16 cellular contexts compared by ENCODE assay signal in the genomic region with DNA sequence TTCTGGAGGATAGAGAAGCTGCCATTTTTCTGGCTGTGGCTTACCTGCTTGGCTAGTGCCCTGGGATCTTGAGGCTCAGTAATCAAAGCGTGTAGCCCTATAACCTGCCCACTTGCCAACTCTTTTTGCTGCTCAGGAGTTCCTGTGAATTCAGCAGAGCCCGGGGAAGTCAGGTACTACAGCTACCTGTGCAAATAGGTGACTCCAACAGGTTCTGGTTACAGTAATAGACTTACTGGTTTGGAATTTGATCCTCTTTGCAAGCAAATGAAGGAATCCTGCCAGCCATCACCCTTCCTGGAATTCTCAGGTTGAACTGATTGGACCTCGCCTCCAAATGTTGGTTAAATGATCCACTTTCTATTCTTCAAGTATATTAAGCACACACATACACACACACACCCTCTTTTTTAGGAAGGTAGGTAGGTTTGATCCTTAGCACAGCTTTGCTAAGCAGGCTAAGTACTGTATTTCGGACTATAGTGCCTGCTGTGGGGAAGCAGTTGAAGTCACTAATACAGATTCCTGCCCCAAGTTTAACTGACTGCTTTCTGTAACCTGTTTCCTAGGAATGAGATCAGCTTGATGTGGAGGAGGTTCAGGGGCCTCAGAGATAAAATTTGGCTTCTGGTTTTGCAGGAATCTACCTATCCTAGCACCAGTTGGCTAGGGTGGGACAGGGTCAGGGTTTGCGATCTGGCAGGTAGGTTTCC. TPM values are rescaled to one million over a fixed set of nuclear protein-coding genes. Genes with fewer than 3 reads are reported as not detected.
DNase-seq lines count a peak whose midpoint lies in the region; ATAC-seq and TF ChIP-seq lines count a peak whose summit lies in the region.
"Had no signal": no experiment of that assay in that cellular context is flagged by ENCODE, and none has a peak within 500 bp of the region (broad histone marks: within the 10 kb centered on the region; RNA-seq: fewer than 3 reads in every experiment).

No MANE protein-coding gene starts in this region.

- peaks cover 28% of the 10 kb centered on the region for H3K4me1 Mint-ChIP-seq in T-helper 1 cell treated with Interleukin-12 subunit alpha and Interleukin-12 subunit beta and Interleukin-4 antibody, amounts not matched to agents 30 μg/mL and 1 μg/mL, for 36 hours (ENCODE audit: low read depth)
- peaks cover 22% of the 10 kb centered on the region for H3K4me1 Mint-ChIP-seq in activated T-helper 2 cell treated with anti-CD3 and anti-CD28 coated beads, Interferon-gamma antibody, Interleukin-2, Interleukin-4, amounts not matched to agents 10 μg/mL and 5 μg/mL and 100 μg/mL, durations not matched to agents 14 hours and 24 hours and 36 hours (ENCODE audit: low read depth)
- peaks cover 29% of the 10 kb centered on the region for H3K4me1 Mint-ChIP-seq in nephron progenitor cell

- H3K9me2 ChIP-seq in MM.1S (replicated peaks; ENCODE audit: insufficient read depth, low read length) = no peaks in the 10 kb centered on the region

- 72% methylated on average over 5 of the region's 5 CpGs for WGBS in prostate gland

- H3K9me3 Mint-ChIP-seq in T-helper 1 cell treated with Interleukin-12 subunit alpha and Interleukin-12 subunit beta and Interleukin-4 antibody, amounts not matched to agents 30 μg/mL and 1 μg/mL, for 36 hours = no peaks in the 10 kb centered on the region
- no peaks in the 10 kb centered on the region for H3K9me3 Mint-ChIP-seq in activated T-helper 2 cell treated with anti-CD3 and anti-CD28 coated beads, Interferon-gamma antibody, Interleukin-2, Interleukin-4, amounts not matched to agents 10 μg/mL and 5 μg/mL and 100 μg/mL, durations not matched to agents 14 hours and 24 hours and 36 hours
- H3K9me3 Mint-ChIP-seq in nephron progenitor cell = no peaks in the 10 kb centered on the region
- H3K9me3 Mint-ChIP-seq: activated naive CD4-positive, alpha-beta T cell treated with anti-CD3 and anti-CD28 coated beads, Interleukin-2, amount 10 ng/mL, durations not matched to agents 7 days and 5 days had no signal

- peaks cover 64% of the 10 kb centered on the region for H3K79me2 ChIP-seq in MM.1S (ENCODE audit: low read length)

- H3K9ac ChIP-seq in MM.1S (ENCODE audit: low read length) = no peak overlapping the region; the same call in 1 of the 2 replicates

- no peak for TF ChIP-seq POLR2A in prostate gland (IDR thresholded peaks at IDR 0.05)

- no peaks in the 10 kb centered on the region for H3K9me3 ChIP-seq in MM.1S (replicated peaks; ENCODE audit: insufficient read depth, low read length)
- H3K9me3 ChIP-seq in prostate gland = no peaks in the 10 kb centered on the region
- H3K9me3 ChIP-seq: A549, spleen, thyroid gland had no signal

- 0 out of 2 replicates have a peak overlapping the region, but pooled peaks have one; percentile 4 for H3K4me2 ChIP-seq in MM.1S (ENCODE audit: low read depth, low read length)

- H3K27me3 ChIP-seq in MM.1S (replicated peaks; ENCODE audit: insufficient read depth, low read length) = no peaks in the 10 kb centered on the region
- H3K27me3 ChIP-seq in prostate gland (replicated peaks; ENCODE audit: insufficient read depth) = no peaks in the 10 kb centered on the region
- H3K27me3 ChIP-seq: thyroid gland had no signal

- peaks cover 64% of the 10 kb centered on the region for H3K4me1 ChIP-seq in MM.1S (ENCODE audit: low read length)
- H3K4me1 ChIP-seq in prostate gland (replicated peaks) = no peaks in the 10 kb centered on the region

- H3K36me3 Mint-ChIP-seq in T-helper 1 cell treated with Interleukin-12 subunit alpha and Interleukin-12 subunit beta and Interleukin-4 antibody, amounts not matched to agents 30 μg/mL and 1 μg/mL, for 36 hours (ENCODE audit: low read depth) = peaks cover 4% of the 10 kb centered on the region
- H3K36me3 Mint-ChIP-seq in activated T-helper 2 cell treated with anti-CD3 and anti-CD28 coated beads, Interferon-gamma antibody, Interleukin-2, Interleukin-4, amounts not matched to agents 10 μg/mL and 5 μg/mL and 100 μg/mL, durations not matched to agents 14 hours and 24 hours and 36 hours (ENCODE audit: low read depth) = peaks cover 7% of the 10 kb centered on the region
- H3K36me3 Mint-ChIP-seq in nephron progenitor cell (ENCODE audit: low read depth) = no peaks in the 10 kb centered on the region

- DNase-seq in T-helper 1 cell (no peak), MM.1S (no peak), nephron progenitor cell (no peak), GM10248 (ENCODE audit: extremely low spot score) (no peak), prostate gland (ENCODE audit: low spot score) (no peak)
- DNase-seq in activated T-helper 2 cell treated with anti-CD3 and anti-CD28 coated beads, Interferon-gamma antibody, Interleukin-2, Interleukin-4, amounts not matched to agents 10 μg/mL and 5 μg/mL and 100 μg/mL, durations not matched to agents 14 hours and 24 hours and 36 hours (ENCODE audit: low spot score) = no peak
- DNase-seq: activated naive CD4-positive, alpha-beta T cell treated with anti-CD3 and anti-CD28 coated beads, Interleukin-2, amount 10 ng/mL, durations not matched to agents 7 days and 5 days; DMS 273 treated with DMSO at 0.1 percent for 48 hours; erythroblast; hippocampal formation; NCI-H1436 treated with DMSO at 0.1 percent for 48 hours; spleen; thyroid gland had no signal

- POLR2A ChIA-PET in GM10248 (lab: Yijun Ruan, JAX) = interaction anchor here (0.6 to 1.0 kb wide), 2 partner anchors 97 to 183 kb away, joined by 3 to 5 read pairs; no protein-coding TSS in a partner anchor

- H3K27ac ChIP-seq in MM.1S (ENCODE audit: low read length) (peak overlapping the region; percentile 73; the same call in 1 of the 2 replicates), prostate gland (no peak overlapping the region)
- H3K27ac ChIP-seq: thyroid gland had no signal

- H3K4me3 ChIP-seq in MM.1S (ENCODE audit: low read length) (no peak overlapping the region), prostate gland (no peak overlapping the region)
- H3K4me3 ChIP-seq: A549, spleen, thyroid gland had no signal

- ATAC-seq in GM21576 (IDR thresholded peaks at IDR 0.05; ENCODE audit: unreplicated experiment) = no peak
- ATAC-seq: A549 had no signal

- H3K4me3 Mint-ChIP-seq in T-helper 1 cell treated with Interleukin-12 subunit alpha and Interleukin-12 subunit beta and Interleukin-4 antibody, amounts not matched to agents 30 μg/mL and 1 μg/mL, for 36 hours = peak overlapping the region; percentile 99
- H3K4me3 Mint-ChIP-seq in activated T-helper 2 cell treated with anti-CD3 and anti-CD28 coated beads, Interferon-gamma antibody, Interleukin-2, Interleukin-4, amounts not matched to agents 10 μg/mL and 5 μg/mL and 100 μg/mL, durations not matched to agents 14 hours and 24 hours and 36 hours (ENCODE audit: low read depth) = peak overlapping the region; percentile 96
- H3K4me3 Mint-ChIP-seq in nephron progenitor cell = peak overlapping the region; percentile 97

- H3K36me3 ChIP-seq in MM.1S (replicated peaks; ENCODE audit: insufficient read depth, low read length) (no peaks in the 10 kb centered on the region), prostate gland (no peaks in the 10 kb centered on the region)
- H3K36me3 ChIP-seq: thyroid gland had no signal

- intact Hi-C loops in activated T-helper 2 cell treated with anti-CD3 and anti-CD28 coated beads, Interferon-gamma antibody, Interleukin-2, Interleukin-4, amounts not matched to agents 10 μg/mL and 5 μg/mL and 100 μg/mL, durations not matched to agents 14 hours and 24 hours and 36 hours (cut with micrococcal nuclease) = loop anchor here (10.0 kb wide), 1 partner anchor 429 kb away; the partner anchor contains the start of gene SIN3A
- intact Hi-C loops in prostate gland (cut with DNase I) = no loop called here

- H2AFZ ChIP-seq in MM.1S (ENCODE audit: low read length) = no peak overlapping the region

- H3F3A ChIP-seq in MM.1S (ENCODE audit: insufficient read depth, low read length) = peaks cover 38% of the 10 kb centered on the region

- no peak for TF ChIP-seq CTCF in MM.1S (IDR thresholded peaks at IDR 0.05; ENCODE audit: low read length)
- no peak for TF ChIP-seq CTCF in nephron progenitor cell (IDR thresholded peaks at IDR 0.05)
- TF ChIP-seq CTCF in GM10248 (IDR thresholded peaks at IDR 0.05; ENCODE audit: control extremely low read depth, extremely low read depth, low read depth, missing control alignments) = no peak
- TF ChIP-seq CTCF in prostate gland (IDR thresholded peaks at IDR 0.05) = no peak

- H4K20me1 ChIP-seq in MM.1S (ENCODE audit: insufficient read depth, low read length) = no peaks in the 10 kb centered on the region

- CTCF ChIA-PET in GM10248 (lab: Yijun Ruan, JAX) = interaction anchor here (0.7 to 10.7 kb wide), 7 partner anchors 12 to 274 kb away, joined by 3 to 167 read pairs (median 5); partner anchors contain the start of genes C15orf39 and SCAMP5

- H3K27ac Mint-ChIP-seq in T-helper 1 cell treated with Interleukin-12 subunit alpha and Interleukin-12 subunit beta and Interleukin-4 antibody, amounts not matched to agents 30 μg/mL and 1 μg/mL, for 36 hours = no peak overlapping the region
- no peak overlapping the region for H3K27ac Mint-ChIP-seq in activated T-helper 2 cell treated with anti-CD3 and anti-CD28 coated beads, Interferon-gamma antibody, Interleukin-2, Interleukin-4, amounts not matched to agents 10 μg/mL and 5 μg/mL and 100 μg/mL, durations not matched to agents 14 hours and 24 hours and 36 hours
- H3K27ac Mint-ChIP-seq in nephron progenitor cell = no peak overlapping the region

- H3K27me3 Mint-ChIP-seq in T-helper 1 cell treated with Interleukin-12 subunit alpha and Interleukin-12 subunit beta and Interleukin-4 antibody, amounts not matched to agents 30 μg/mL and 1 μg/mL, for 36 hours (ENCODE audit: low read depth) = no peaks in the 10 kb centered on the region
- no peaks in the 10 kb centered on the region for H3K27me3 Mint-ChIP-seq in activated T-helper 2 cell treated with anti-CD3 and anti-CD28 coated beads, Interferon-gamma antibody, Interleukin-2, Interleukin-4, amounts not matched to agents 10 μg/mL and 5 μg/mL and 100 μg/mL, durations not matched to agents 14 hours and 24 hours and 36 hours (ENCODE audit: low read depth)
- H3K27me3 Mint-ChIP-seq in nephron progenitor cell (ENCODE audit: low read depth, poor library complexity) = peaks cover 4% of the 10 kb centered on the region
- H3K27me3 Mint-ChIP-seq: activated naive CD4-positive, alpha-beta T cell treated with anti-CD3 and anti-CD28 coated beads, Interleukin-2, amount 10 ng/mL, durations not matched to agents 7 days and 5 days had no signal

RNA-seq across cellular contexts. Expression of gene PPCDC, which starts 2.3 kb away (rescaled TPM):
- 28.4 and 31.0 TPM in 2 replicates for total RNA-seq in activated T-helper 2 cell treated with anti-CD3 and anti-CD28 coated beads, Interferon-gamma antibody, Interleukin-2, Interleukin-4, amounts not matched to agents 10 μg/mL and 5 μg/mL and 100 μg/mL, durations not matched to agents 14 hours and 24 hours and 36 hours
- total RNA-seq in prostate gland = 10 to 100 TPM; 19.4 to 22.0 TPM

RNA-seq across cellular contexts. Expression of gene SCAMP5, which starts 30.3 kb away (rescaled TPM):
- total RNA-seq in activated T-helper 2 cell treated with anti-CD3 and anti-CD28 coated beads, Interferon-gamma antibody, Interleukin-2, Interleukin-4, amounts not matched to agents 10 μg/mL and 5 μg/mL and 100 μg/mL, durations not matched to agents 14 hours and 24 hours and 36 hours = 0.89 and 0.99 TPM in 2 replicates
- 10 to 100 TPM in 1 of 2 donors, 1 to 10 TPM in 1; 6.1 to 24.4 TPM for total RNA-seq in prostate gland
